ENCODE assay signal across 8 cellular contexts in the genomic region with DNA sequence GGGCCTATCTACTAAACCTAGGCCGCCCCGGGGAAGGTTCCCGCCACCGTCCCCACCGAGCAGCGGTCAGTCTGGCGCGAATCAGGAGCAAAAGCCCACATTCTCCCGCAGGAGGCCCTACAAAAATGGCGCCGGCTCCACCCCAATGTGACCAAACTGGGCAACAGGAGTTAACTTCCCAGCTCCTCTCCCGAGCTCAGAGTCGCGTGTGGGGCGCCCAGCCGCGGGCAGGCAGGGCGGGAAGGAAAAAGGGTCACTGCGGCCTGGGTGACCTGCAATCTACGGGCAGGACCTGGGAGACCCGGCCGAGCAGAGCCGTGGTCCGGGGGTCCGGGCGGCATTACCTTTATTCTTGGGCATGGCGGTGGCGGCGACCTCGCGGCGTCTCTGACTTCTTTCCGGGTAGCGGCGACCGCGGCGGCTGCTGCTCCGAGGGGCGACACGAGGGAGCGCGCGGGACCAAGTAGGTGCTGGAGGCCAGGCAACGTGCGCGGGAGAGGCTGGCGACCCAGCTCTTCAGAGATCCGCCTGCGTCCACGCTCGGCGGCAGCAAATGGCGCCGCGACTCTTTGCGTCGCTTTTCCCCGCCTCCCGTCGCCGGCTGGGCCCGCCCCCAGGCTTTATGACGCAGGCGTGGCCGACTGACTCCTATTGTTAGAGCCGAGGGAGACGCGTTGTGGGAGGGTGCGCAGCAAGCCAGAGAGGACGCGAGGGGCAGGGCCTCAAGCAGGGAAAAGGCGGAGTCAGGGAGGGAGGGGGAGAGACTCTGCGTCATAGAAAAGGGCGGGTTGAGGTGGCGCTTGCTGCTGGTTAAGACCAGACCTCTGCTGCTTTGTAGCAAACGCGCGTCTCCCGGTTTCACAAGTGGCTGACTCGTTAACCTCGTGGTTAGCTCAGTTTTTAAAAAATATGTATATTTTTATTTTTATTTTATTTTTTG. TPM values are rescaled to one million over a fixed set of nuclear protein-coding genes. Genes with fewer than 3 reads are reported as not detected.
DNase-seq lines count a peak whose midpoint lies in the region; ATAC-seq and TF ChIP-seq lines count a peak whose summit lies in the region.

Gene EIF1AX, minus strand, starts transcription at position 558 of the 940 bp plus-strand sequence. Its CDS starts 198 bp downstream, at position 360.

- H3K4me1 ChIP-seq in colonic mucosa: no peaks in the 10 kb centered on the region

- H3K27me3 Mint-ChIP-seq in activated CD4-positive, alpha-beta T cell treated with anti-CD3 and anti-CD28 coated beads, Interleukin-2, amount 10 ng/mL, durations not matched to agents 24 days and 14 days: no peaks in the 10 kb centered on the region

- H3K27me3 ChIP-seq in BJ (ENCODE audit: control insufficient read depth, insufficient read depth, low read length) (no peaks in the 10 kb centered on the region), colonic mucosa (no peaks in the 10 kb centered on the region)

- DNase-seq in BJ (ENCODE audit: low read depth) (peak; percentile 89), NCI-H526 treated with DMSO at 0.1 percent for 48 hours (lab: John Stamatoyannopoulos, UW) (peak; percentile 98), colonic mucosa (peak; percentile 99), left colon (peak; percentile 99 to 100)
- DNase-seq in activated CD4-positive, alpha-beta T cell treated with anti-CD3 and anti-CD28 coated beads, Interleukin-2, amount 10 ng/mL, durations not matched to agents 24 days and 14 days: peak; percentile 98
- DNase-seq in stimulated activated CD4-positive, alpha-beta T cell treated with anti-CD3 and anti-CD28 coated beads, Interleukin-1b, Interleukin-23, amount 100 ng/mL, for 48 hours: peak; percentile 95

- H3K4me3 ChIP-seq in BJ (ENCODE audit: low read depth, low read length): peak within 1 kb of the TSS; percentile 76
- peak within 1 kb of the TSS; percentile 63 for H3K4me3 ChIP-seq in colonic mucosa

- no peaks in the 10 kb centered on the region for H3K9me3 ChIP-seq in colonic mucosa

- H3K36me3 ChIP-seq in BJ (ENCODE audit: control insufficient read depth, insufficient read depth, low read length) (no peaks in the 10 kb centered on the region), colonic mucosa (no peaks in the 10 kb centered on the region)

- H3K36me3 Mint-ChIP-seq in activated CD4-positive, alpha-beta T cell treated with anti-CD3 and anti-CD28 coated beads, Interleukin-2, amount 10 ng/mL, durations not matched to agents 24 days and 14 days (ENCODE audit: low read depth): peaks cover 25% of the 10 kb centered on the region

- peak within 1 kb of the TSS; percentile 81 for H3K27ac ChIP-seq in colonic mucosa

- intact Hi-C loops in activated CD4-positive, alpha-beta T cell treated with anti-CD3 and anti-CD28 coated beads, Interleukin-2, amount 10 ng/mL, durations not matched to agents 24 days and 14 days (cut with micrococcal nuclease): loop anchor here (5.0 kb wide), 1 partner anchor 126 kb away; the partner anchor contains the start of gene RPS6KA3
- intact Hi-C loops in colonic mucosa (cut with DNase I) (loop anchor here (10.0 kb wide), 1 partner anchor 303 kb away; no protein-coding TSS in a partner anchor), left colon (cut with DNase I, micrococcal nuclease) (no loop called here)

- peak within 1 kb of the TSS; percentile 88 for H3K4me3 Mint-ChIP-seq in activated CD4-positive, alpha-beta T cell treated with anti-CD3 and anti-CD28 coated beads, Interleukin-2, amount 10 ng/mL, durations not matched to agents 24 days and 14 days

- H3K27ac Mint-ChIP-seq in activated CD4-positive, alpha-beta T cell treated with anti-CD3 and anti-CD28 coated beads, Interleukin-2, amount 10 ng/mL, durations not matched to agents 24 days and 14 days: peak within 1 kb of the TSS; percentile 89

- H3K9me3 Mint-ChIP-seq in activated CD4-positive, alpha-beta T cell treated with anti-CD3 and anti-CD28 coated beads, Interleukin-2, amount 10 ng/mL, durations not matched to agents 24 days and 14 days: no peaks in the 10 kb centered on the region

- ATAC-seq in GM19324 (IDR thresholded peaks at IDR 0.05; ENCODE audit: low FRiP score, unreplicated experiment) (peak; percentile 98), HG03469 (IDR thresholded peaks at IDR 0.05; ENCODE audit: unreplicated experiment) (peak; percentile 94), left colon (peak; percentile 97)

- CTCF ChIA-PET in BJ (lab: Yijun Ruan, JAX): interaction anchor here (0.9 kb wide), 1 partner anchor 12 kb away, joined by 3 read pairs; no protein-coding TSS in a partner anchor

- POLR2A ChIA-PET in BJ (lab: Charles Lee): interaction anchor here (0.6 kb wide), 1 partner anchor 1698 kb away, joined by 3 read pairs; the partner anchor contains the start of gene MBTPS2

- peak within 1 kb of the TSS; percentile 91 for H3K9ac ChIP-seq in colonic mucosa (ENCODE audit: low read depth in 2 of 2, low read length in 2 of 2)

- H3K4me1 Mint-ChIP-seq in activated CD4-positive, alpha-beta T cell treated with anti-CD3 and anti-CD28 coated beads, Interleukin-2, amount 10 ng/mL, durations not matched to agents 24 days and 14 days: peaks cover 17% of the 10 kb centered on the region

- TF ChIP-seq CTCF in BJ (IDR thresholded peaks at IDR 0.05; ENCODE audit: insufficient read depth, low read depth, low read length) (no peak), colonic mucosa (IDR thresholded peaks at IDR 0.05) (no peak)

RNA-seq across cellular contexts. Expression of gene EIF1AX, which starts in this region (rescaled TPM):
- polyA plus RNA-seq in BJ (2011; rRNA removed): 12.8 and 42.0 TPM in 2 replicates
- 6.3 and 7.3 TPM in 2 replicates for polyA minus RNA-seq in BJ (2011; rRNA and poly(A)+ RNA removed)
- total RNA-seq in activated CD4-positive, alpha-beta T cell treated with anti-CD3 and anti-CD28 coated beads, Interleukin-2, amount 10 ng/mL, durations not matched to agents 24 days and 14 days: 112 and 118 TPM in 2 replicates
- 100 to 1,000 TPM; 106 to 149 TPM for total RNA-seq in colonic mucosa
- 10 to 100 TPM; 76.3 to 80.4 TPM for total RNA-seq in left colon

Comparison
In these comparisons a context has a peak if more than half of its experiments do, and no peak if none do; other contexts are left out.
1. Peak in every context shown above with its lines: DNase-seq, ATAC-seq, H3K4me3 ChIP-seq and H3K27ac ChIP-seq.
2. intact Hi-C loops: an anchor here in activated CD4-positive, alpha-beta T cell treated with anti-CD3 and anti-CD28 coated beads, Interleukin-2, amount 10 ng/mL, durations not matched to agents 24 days and 14 days (5.0 kb wide) and colonic mucosa (10.0 kb wide); none called in left colon.